In genomic region chr7:152433721-152434501, GRCh38 we compare ENCODE assay signal across 8 cellular contexts. TPM values are rescaled to one million over a fixed set of nuclear protein-coding genes. Genes with fewer than 3 reads are reported as not detected.
DNase-seq lines count a peak whose midpoint lies in the region; ATAC-seq and TF ChIP-seq lines count a peak whose summit lies in the region.
"Not testable (repeated sequence)": the region's sequence is repeated elsewhere in the genome, so short reads cannot be mapped to it uniquely, and the experiment has no call there.

No MANE protein-coding gene starts in this region.

- peak; percentile 34 for DNase-seq in Ammon's horn (ENCODE audit: low spot score)
- DNase-seq in HK-2 (ENCODE audit: unreplicated experiment), result peak; percentile 14
- DNase-seq in adipocyte (ENCODE audit: low read depth), result peak; percentile 39
- peak; percentile 54 for DNase-seq in glomerular visceral epithelial cell (ENCODE audit: extremely low spot score)
- DNase-seq in naive thymus-derived CD8-positive, alpha-beta T cell, result peak; percentile 26 to 73 (median 52)
- peak; percentile 32 for DNase-seq in stimulated activated CD8-positive, alpha-beta memory T cell treated with anti-CD3 and anti-CD28 coated beads, Interleukin-12 subunit alpha, Interleukin-12 subunit beta, amount 100 ng/mL, for 1 hour (ENCODE audit: low read depth)

- POLR2A ChIA-PET in naive thymus-derived CD8-positive, alpha-beta T cell (lab: Charles Lee), result interaction anchor here (0.5 to 3.5 kb wide), 2 partner anchors 29 to 56 kb away, joined by 3 to 25 read pairs; no protein-coding TSS in a partner anchor

- H3K9ac ChIP-seq in adipocyte (ENCODE audit: low read length), result peak overlapping the region; percentile 87

- not testable (repeated sequence) for H3K36me3 ChIP-seq in adipocyte (ENCODE audit: control insufficient read depth, insufficient read depth, low read length, severe bottlenecking)

- peaks cover 16 to 58% (median 37%) of the 10 kb centered on the region in 4 donors for H3K4me1 Mint-ChIP-seq in naive thymus-derived CD8-positive, alpha-beta T cell

- peak; percentile 27 for ATAC-seq in GM21360 (IDR thresholded peaks at IDR 0.05; ENCODE audit: unreplicated experiment)
- ATAC-seq in naive thymus-derived CD8-positive, alpha-beta T cell, result peak; percentile 14 to 36

- peak; percentile 47 for TF ChIP-seq CTCF in VCaP (conservative IDR thresholded peaks at IDR 0.05)

- H3K36me3 Mint-ChIP-seq in naive thymus-derived CD8-positive, alpha-beta T cell, result not testable (repeated sequence)

- peaks cover 22% of the 10 kb centered on the region for H3K4me1 ChIP-seq in adipocyte (ENCODE audit: control insufficient read depth, insufficient read depth, low read length)

- not testable (repeated sequence) for H3K9me3 Mint-ChIP-seq in naive thymus-derived CD8-positive, alpha-beta T cell

- peak overlapping the region; percentile 82 to 96 (median 92) for H3K27ac Mint-ChIP-seq in naive thymus-derived CD8-positive, alpha-beta T cell

- peak overlapping the region; percentile 87 for H3K27ac ChIP-seq in VCaP

- H3K27me3 Mint-ChIP-seq in naive thymus-derived CD8-positive, alpha-beta T cell, result not testable (repeated sequence)

- peak overlapping the region; percentile 90 for H3K4me3 ChIP-seq in adipocyte (ENCODE audit: low read length)

- H3K9me3 ChIP-seq in adipocyte (ENCODE audit: control insufficient read depth, low read length), result not testable (repeated sequence)

- H3K4me3 Mint-ChIP-seq in naive thymus-derived CD8-positive, alpha-beta T cell, result peak overlapping the region; percentile 83 to 97 (median 92)

- H3K27me3 ChIP-seq in adipocyte (replicated peaks; ENCODE audit: control insufficient read depth, insufficient read depth, low read length), result not testable (repeated sequence)

RNA-seq across cellular contexts. Expression of gene KMT2C, which starts 1.9 kb away (rescaled TPM):
- total RNA-seq in naive thymus-derived CD8-positive, alpha-beta T cell, result 100 to 1,000 TPM in 1 of 2 experiments, 10 to 100 TPM in 1; 91.8 to 111 TPM
- 10 to 100 TPM in 2 of 3 donors, 1 to 10 TPM in 1; 6.7 to 20.9 (median 10.7) TPM for polyA plus RNA-seq in naive thymus-derived CD8-positive, alpha-beta T cell

Comparison
In these comparisons a context has a peak if more than half of its experiments do, and no peak if none do; other contexts are left out.
1. Peak in every context shown above with its lines: DNase-seq, ATAC-seq, H3K4me3 ChIP-seq and H3K27ac ChIP-seq.